ENCODE assay signal across 8 cellular contexts in genomic region chr6:50816115-50816675, GRCh38. TPM values are rescaled to one million over a fixed set of nuclear protein-coding genes. Genes with fewer than 3 reads are reported as not detected.
A peak's percentile ranks its signal among the peaks of the same experiment; 100 is the strongest.
DNase-seq lines count a peak whose midpoint lies in the region; ATAC-seq and TF ChIP-seq lines count a peak whose summit lies in the region.

No MANE protein-coding gene starts in this region.

- peaks cover 51% of the 10 kb centered on the region for H3K27me3 Mint-ChIP-seq in T-helper 2 cell treated with Interferon-gamma antibody and Interleukin-4, amounts not matched to agents 5 μg/mL and 100 μg/mL, for 36 hours (ENCODE audit: low read depth)

- H3K36me3 ChIP-seq in breast epithelium (no peaks in the 10 kb centered on the region), spleen (no peaks in the 10 kb centered on the region)

- H3K27ac ChIP-seq in breast epithelium (peak overlapping the region; percentile 78 to 98), spleen (no peak overlapping the region)

- DNase-seq in A172 (ENCODE audit: low spot score) (peak; percentile 21), NCI-H1105 treated with DMSO at 0.1 percent for 48 hours (lab: John Stamatoyannopoulos, UW) (peak; percentile 74), breast epithelium (ENCODE audit: low spot score in 2 of 2) (peak; percentile 73 to 87), iris pigment epithelial cell (ENCODE audit: low read depth) (peak; percentile 80), spleen (peak; percentile 79)
- DNase-seq in T-helper 2 cell treated with Interferon-gamma antibody and Interleukin-4, amounts not matched to agents 5 μg/mL and 100 μg/mL, for 36 hours (ENCODE audit: low spot score), result peak; percentile 46

- TF ChIP-seq POLR2A in breast epithelium (IDR thresholded peaks at IDR 0.05) (no peak), spleen (IDR thresholded peaks at IDR 0.05) (no peak)

- H3K9me3 Mint-ChIP-seq in T-helper 2 cell treated with Interferon-gamma antibody and Interleukin-4, amounts not matched to agents 5 μg/mL and 100 μg/mL, for 36 hours, result no peaks in the 10 kb centered on the region

- H3K4me1 Mint-ChIP-seq in T-helper 2 cell treated with Interferon-gamma antibody and Interleukin-4, amounts not matched to agents 5 μg/mL and 100 μg/mL, for 36 hours (ENCODE audit: low read depth), result peaks cover 11% of the 10 kb centered on the region

- intact Hi-C loops in breast epithelium (cut with DNase I; ENCODE audit: low total_unique reads), result loop anchor here (5.0 kb wide), 1 partner anchor 1146 kb away; no protein-coding TSS in a partner anchor
- intact Hi-C loops in spleen (cut with DNase I; ENCODE audit: low total_unique reads), result loop anchor here (5.0 to 10.0 kb wide), 2 partner anchors 536 to 1209 kb away; no protein-coding TSS in a partner anchor

- no peaks in the 10 kb centered on the region for H3K9me3 ChIP-seq in breast epithelium
- H3K9me3 ChIP-seq in spleen, result no peaks in the 10 kb centered on the region

- peak overlapping the region; percentile 29 for H3K4me3 ChIP-seq in GM12875 (ENCODE audit: low read depth, low read length)
- peak overlapping the region; percentile 29 to 64 (median 53) for H3K4me3 ChIP-seq in breast epithelium
- H3K4me3 ChIP-seq in spleen, result peak overlapping the region; percentile 20 to 69 (median 36)

- ATAC-seq in HG02798 (IDR thresholded peaks at IDR 0.05; ENCODE audit: poor library complexity, unreplicated experiment), result peak; percentile 84

- H3K4me1 ChIP-seq in breast epithelium, result no peaks in the 10 kb centered on the region
- H3K4me1 ChIP-seq in spleen, result peaks cover 0 to 29% (median 18%) of the 10 kb centered on the region in 6 donors

- peak; percentile 56; the same call in 1 of the 2 replicates for TF ChIP-seq CTCF in GM12875 (IDR thresholded peaks at IDR 0.05; ENCODE audit: borderline replicate concordance, insufficient read depth, low read depth, low read length)
- TF ChIP-seq CTCF in breast epithelium (IDR thresholded peaks at IDR 0.05), result peak; percentile 81 to 83 (median 81)
- TF ChIP-seq CTCF in spleen (IDR thresholded peaks at IDR 0.05 in 8 of 11, conservative IDR thresholded peaks at IDR 0.05 in 3 of 11), result peak; percentile 18 to 83 (median 66)

- WGBS in spleen, 5 donors, result 1% methylated on average over 14 of the region's 14 CpGs

- peak overlapping the region; percentile 91 for H3K4me3 Mint-ChIP-seq in T-helper 2 cell treated with Interferon-gamma antibody and Interleukin-4, amounts not matched to agents 5 μg/mL and 100 μg/mL, for 36 hours

- H3K36me3 Mint-ChIP-seq in T-helper 2 cell treated with Interferon-gamma antibody and Interleukin-4, amounts not matched to agents 5 μg/mL and 100 μg/mL, for 36 hours (ENCODE audit: low read depth), result no peaks in the 10 kb centered on the region

- H3K27me3 ChIP-seq in breast epithelium (peaks cover 0 to 11% of the 10 kb centered on the region in 2 donors), spleen (replicated peaks in 1 of 7) (peaks cover 0 to 93% (median 54%) of the 10 kb centered on the region in 7 donors)

- no peak overlapping the region for H3K27ac Mint-ChIP-seq in T-helper 2 cell treated with Interferon-gamma antibody and Interleukin-4, amounts not matched to agents 5 μg/mL and 100 μg/mL, for 36 hours

RNA-seq across cellular contexts. Expression of gene TFAP2B, which starts 2.5 kb away (rescaled TPM):
- total RNA-seq in A172 (2014; rRNA removed; shearing (Covaris generic)), result not detected in 2 replicates
- total RNA-seq in breast epithelium (10 to 100 TPM in 2 of 3 donors, under 1 TPM in 1; under 0.01 to 25.0 (median 14.4) TPM), spleen (not detected)
- polyA plus RNA-seq in spleen, result not detected

Comparison
In these comparisons a context has a peak if more than half of its experiments do, and no peak if none do; other contexts are left out.
1. DNase-seq: peak in every context shown above with its lines; median percentile 80 in breast epithelium; 80 in iris pigment epithelial cell; 79 in spleen; 74 in NCI-H1105 treated with DMSO at 0.1 percent for 48 hours; 46 in T-helper 2 cell treated with Interferon-gamma antibody and Interleukin-4, amounts not matched to agents 5 μg/mL and 100 μg/mL, for 36 hours; 21 in A172.
2. H3K27ac ChIP-seq: peak in breast epithelium (2 of 2); none in spleen (0 of 8).
3. Peak in every context shown above with its lines, with median percentiles within 50 percentile points of each other: H3K4me3 ChIP-seq and CTCF ChIP-seq.